In genomic region chr2:226799211-226799975, GRCh38 we compare ENCODE assay signal across 8 cellular contexts. TPM values are rescaled to one million over a fixed set of nuclear protein-coding genes. Genes with fewer than 3 reads are reported as not detected.
DNase-seq lines count a peak whose midpoint lies in the region; ATAC-seq and TF ChIP-seq lines count a peak whose summit lies in the region.

Gene IRS1, minus strand, starts transcription at chr2:226799820. Its CDS starts 1,082 bp downstream, at chr2:226798738.

- no peaks in the 10 kb centered on the region for H3K27me3 ChIP-seq in PC-9 (ENCODE audit: insufficient read depth, low read depth)
- H3K27me3 ChIP-seq in testis: no peaks in the 10 kb centered on the region

- peak within 1 kb of the TSS; percentile 89 for H3K4me2 ChIP-seq in PC-9

- TF ChIP-seq CTCF in PC-9 (conservative IDR thresholded peaks at IDR 0.05): no peak
- TF ChIP-seq CTCF in foreskin fibroblast (IDR thresholded peaks at IDR 0.05; ENCODE audit: low read depth, low read length): no peak
- TF ChIP-seq CTCF in neural crest cell (conservative IDR thresholded peaks at IDR 0.05): peak; percentile 64
- TF ChIP-seq CTCF in testis (IDR thresholded peaks at IDR 0.05): peak in 2 of 3 experiments; percentile 37 to 54

- H4K20me1 ChIP-seq in PC-9 (ENCODE audit: insufficient read depth): peaks cover 4% of the 10 kb centered on the region; the same call in 1 of the 2 replicates

- CTCF ChIA-PET in PC-9 (lab: Charles Lee): interaction anchor here (1.0 to 1.1 kb wide), 2 partner anchors 315 to 372 kb away, joined by 5 to 9 read pairs; no protein-coding TSS in a partner anchor

- no peak within 1 kb of the TSS for H3K27ac Mint-ChIP-seq in neural crest cell (ENCODE audit: unreplicated experiment)

- H3K27ac ChIP-seq in PC-9 (peak within 1 kb of the TSS; percentile 61), testis (peak within 1 kb of the TSS; percentile 74 to 82)

- peaks cover 15% of the 10 kb centered on the region for H3K36me3 Mint-ChIP-seq in neural crest cell (ENCODE audit: low read depth)

- H3K36me3 ChIP-seq in PC-9 (ENCODE audit: low read depth): 0 out of 2 replicates have a peak, but pooled peaks cover 11% of the 10 kb centered on the region
- H3K36me3 ChIP-seq in testis (ENCODE audit: low read depth, missing control alignments): no peaks in the 10 kb centered on the region

- H3K4me1 Mint-ChIP-seq in neural crest cell: peaks cover 29% of the 10 kb centered on the region

- POLR2A ChIA-PET in PC-9 (lab: Charles Lee; ENCODE audit: unreplicated experiment): interaction anchor here (0.6 to 0.7 kb wide), 4 partner anchors 361 to 662 kb away, joined by 3 to 7 read pairs (median 4); no protein-coding TSS in a partner anchor

- H3K4me1 ChIP-seq in PC-9 (replicated peaks; ENCODE audit: insufficient read depth) (peaks cover 45% of the 10 kb centered on the region), testis (peaks cover 14% of the 10 kb centered on the region)

- TF ChIP-seq POLR2A in testis (IDR thresholded peaks at IDR 0.05): no peak

- H3K9me3 Mint-ChIP-seq in neural crest cell: no peaks in the 10 kb centered on the region

- H3K4me3 Mint-ChIP-seq in neural crest cell: peak within 1 kb of the TSS; percentile 93

- ATAC-seq in GM19463 (IDR thresholded peaks at IDR 0.05; ENCODE audit: unreplicated experiment) (peak; percentile 28), HG03571 (IDR thresholded peaks at IDR 0.05; ENCODE audit: unreplicated experiment) (peak; percentile 24)

- H3K4me3 ChIP-seq in PC-9 (peak within 1 kb of the TSS; percentile 95), foreskin fibroblast (ENCODE audit: low read depth in 1 of 2, low read length in 2 of 2) (peak within 1 kb of the TSS; percentile 67 to 79), testis (peak within 1 kb of the TSS; percentile 71 to 77)

- 0% methylated on average over 6 to 57 of the region's 82 CpGs for WGBS in testis, 2 donors

- no peaks in the 10 kb centered on the region for H3K9me2 ChIP-seq in PC-9 (ENCODE audit: insufficient read depth)

- DNase-seq in COR-L47 (lab: John Stamatoyannopoulos, UW) (peak; percentile 43), PC-9 (peak; percentile 57 to 76), activated gamma-delta T cell (lab: John Stamatoyannopoulos, UW) (peak; percentile 52), foreskin fibroblast (peak; percentile 84 to 94), neural crest cell (ENCODE audit: low read depth, low spot score) (peak; percentile 60), testis (peak; percentile 67)

- H3K27me3 Mint-ChIP-seq in neural crest cell (ENCODE audit: low read depth): peaks cover 10% of the 10 kb centered on the region

- H3F3A ChIP-seq in PC-9 (ENCODE audit: insufficient read depth, low read depth): peaks cover 8% of the 10 kb centered on the region; the same call in 1 of the 2 replicates

- intact Hi-C loops in PC-9 (cut with micrococcal nuclease; ENCODE audit: unreplicated experiment): loop anchor here (1.0 to 10.0 kb wide), 7 partner anchors 65 to 905 kb away; no protein-coding TSS in a partner anchor
- intact Hi-C loops in testis (cut with DNase I; ENCODE audit: low total_unique reads): loop anchor here (10.0 kb wide), 1 partner anchor 75 kb away; no protein-coding TSS in a partner anchor

- no peaks in the 10 kb centered on the region for H3K9me3 ChIP-seq in PC-9 (ENCODE audit: insufficient read depth, low read depth)
- H3K9me3 ChIP-seq in testis: no peaks in the 10 kb centered on the region

- peak within 1 kb of the TSS; percentile 90 for H2AFZ ChIP-seq in PC-9

- no TSS peak for BruUV-seq in PC-9 (replicated peaks; lab: Mats Ljungman, UMichigan)

- H3K79me2 ChIP-seq in PC-9 (ENCODE audit: low read depth): peaks cover 51% of the 10 kb centered on the region

RNA-seq across cellular contexts. Expression of gene IRS1, which starts in this region (rescaled TPM):
- total RNA-seq in PC-9 (2021) (26.2 and 28.6 TPM in 2 replicates), neural crest cell (14.8 and 15.1 TPM in 2 replicates), testis (1 to 10 TPM; 3.1 to 5.9 TPM)
- 3.1 TPM for polyA plus RNA-seq in testis (ENCODE audit: insufficient read depth, low read depth, low replicate concordance)

Comparison
In these comparisons a context has a peak if more than half of its experiments do, and no peak if none do; other contexts are left out.
1. Peak in every context shown above with its lines: DNase-seq, ATAC-seq, H3K4me3 ChIP-seq and H3K27ac ChIP-seq.
2. CTCF ChIP-seq: peak in neural crest cell (single experiment) and testis (2 of 3); none in PC-9 (single experiment) and foreskin fibroblast (single experiment).